15 cellular contexts compared by ENCODE assay signal in the genomic region with DNA sequence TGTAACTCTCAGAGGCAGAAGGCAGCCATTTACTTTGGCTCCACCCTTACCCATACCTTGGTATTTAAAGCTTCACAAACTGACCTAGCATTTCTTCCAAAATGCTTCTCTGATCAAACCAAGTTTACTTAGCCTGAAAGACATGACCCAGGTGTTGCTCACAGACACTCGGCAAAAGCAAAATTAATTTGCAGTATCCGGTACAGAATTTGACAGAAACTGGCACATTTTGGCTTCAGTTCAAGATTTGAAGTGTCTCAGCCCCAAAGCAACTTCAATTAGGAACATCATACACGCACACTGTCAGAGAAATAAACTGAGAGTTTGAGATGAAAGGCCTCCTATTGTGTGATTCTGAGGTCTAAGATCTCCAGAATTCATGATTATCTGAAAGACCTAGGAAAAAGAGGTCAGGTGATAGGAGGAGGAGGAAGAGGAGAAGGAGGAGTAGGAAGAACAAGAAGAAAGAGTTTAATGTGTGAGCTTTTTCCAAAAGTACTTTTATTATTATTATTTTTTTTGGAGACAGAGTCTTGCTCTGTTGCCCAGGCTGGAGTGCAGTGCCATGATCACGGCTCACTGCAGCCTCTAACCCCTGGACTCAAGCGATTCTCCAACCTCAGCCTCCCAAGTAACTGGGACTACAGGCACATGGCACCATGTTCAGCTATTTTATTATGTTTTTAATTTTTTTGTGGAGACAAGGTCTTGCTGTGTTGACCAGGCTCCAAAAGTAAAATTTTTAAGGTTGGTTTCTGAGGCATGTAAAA.
A peak's percentile ranks its signal among the peaks of the same experiment; 100 is the strongest.
DNase-seq lines count a peak whose midpoint lies in the region; ATAC-seq and TF ChIP-seq lines count a peak whose summit lies in the region.
"Had no signal": no experiment of that assay in that cellular context is flagged by ENCODE, and none has a peak within 500 bp of the region (broad histone marks: within the 10 kb centered on the region; RNA-seq: fewer than 3 reads in every experiment).

No MANE protein-coding gene starts in this region.

- ATAC-seq in WTC11 (no peak), GM21381 (IDR thresholded peaks at IDR 0.05; ENCODE audit: unreplicated experiment) (no peak)
- no peak for ATAC-seq in naive thymus-derived CD4-positive, alpha-beta T cell
- ATAC-seq: natural killer cell treated with Interleukin-12 subunit alpha and Interleukin-12 subunit beta and Interleukin-15 and Interleukin-18, amount 100 ng/mL, for 72 hours had no signal

- no peak for TF ChIP-seq POLR2A in tibial nerve (IDR thresholded peaks at IDR 0.05)

- peaks cover 42% of the 10 kb centered on the region for H3K36me3 Mint-ChIP-seq in activated naive CD4-positive, alpha-beta T cell treated with anti-CD3 and anti-CD28 coated beads, Interleukin-2, amount 10 ng/mL, durations not matched to agents 7 days and 5 days
- H3K36me3 Mint-ChIP-seq in WTC11, result no peaks in the 10 kb centered on the region
- peaks cover 0 to 15% (median 8%) of the 10 kb centered on the region in 5 donors for H3K36me3 Mint-ChIP-seq in naive thymus-derived CD4-positive, alpha-beta T cell
- H3K36me3 Mint-ChIP-seq in Calu3 (ENCODE audit: insufficient read depth, unreplicated experiment), result peaks cover 7% of the 10 kb centered on the region
- H3K36me3 Mint-ChIP-seq: natural killer cell treated with Interleukin-12 subunit alpha and Interleukin-12 subunit beta and Interleukin-15 and Interleukin-18, amount 100 ng/mL, for 72 hours had no signal

- H3K4me3 ChIP-seq in naive thymus-derived CD4-positive, alpha-beta T cell (ENCODE audit: low read length), result no peak overlapping the region
- H3K4me3 ChIP-seq in tibial nerve, result no peak overlapping the region
- H3K4me3 ChIP-seq: MG63, skin epidermis had no signal

- no peak for TF ChIP-seq EP300 in tibial nerve (IDR thresholded peaks at IDR 0.05)

- peaks cover 0 to 16% (median 0%) of the 10 kb centered on the region in 3 experiments for H3K36me3 ChIP-seq in naive thymus-derived CD4-positive, alpha-beta T cell (ENCODE audit: control insufficient read depth in 2 of 3, insufficient read depth in 3 of 3, low read length in 3 of 3)
- no peaks in the 10 kb centered on the region for H3K36me3 ChIP-seq in tibial nerve

- H3K4me1 ChIP-seq in naive thymus-derived CD4-positive, alpha-beta T cell (ENCODE audit: control insufficient read depth in 2 of 2, insufficient read depth in 2 of 2, low read length in 2 of 2), result peaks cover 0 to 41% of the 10 kb centered on the region in 2 donors
- peaks cover 0 to 99% (median 62%) of the 10 kb centered on the region in 4 donors for H3K4me1 ChIP-seq in tibial nerve

- no TSS peak for BruUV-seq in Calu3 (replicated peaks; lab: Mats Ljungman, UMichigan)

- H3K4me3 Mint-ChIP-seq in activated naive CD4-positive, alpha-beta T cell treated with anti-CD3 and anti-CD28 coated beads, Interleukin-2, amount 10 ng/mL, durations not matched to agents 7 days and 5 days, result no peak overlapping the region
- no peak overlapping the region for H3K4me3 Mint-ChIP-seq in WTC11
- H3K4me3 Mint-ChIP-seq in naive thymus-derived CD4-positive, alpha-beta T cell, result peak overlapping the region in 8 of 10 donors; percentile 7 to 73 (median 50)
- H3K4me3 Mint-ChIP-seq in Calu3 (ENCODE audit: low read depth, unreplicated experiment), result no peak overlapping the region
- H3K4me3 Mint-ChIP-seq: natural killer cell treated with Interleukin-12 subunit alpha and Interleukin-12 subunit beta and Interleukin-15 and Interleukin-18, amount 100 ng/mL, for 72 hours had no signal

- TF ChIP-seq CTCF in WTC11 (IDR thresholded peaks at IDR 0.05) (no peak), tibial nerve (IDR thresholded peaks at IDR 0.05) (no peak), Calu3 (IDR thresholded peaks at IDR 0.05; ENCODE audit: unreplicated experiment) (no peak)

- no peaks in the 10 kb centered on the region for H3K27me3 Mint-ChIP-seq in activated naive CD4-positive, alpha-beta T cell treated with anti-CD3 and anti-CD28 coated beads, Interleukin-2, amount 10 ng/mL, durations not matched to agents 7 days and 5 days
- H3K27me3 Mint-ChIP-seq in WTC11 (ENCODE audit: low read depth), result no peaks in the 10 kb centered on the region
- no peaks in the 10 kb centered on the region for H3K27me3 Mint-ChIP-seq in naive thymus-derived CD4-positive, alpha-beta T cell
- no peaks in the 10 kb centered on the region for H3K27me3 Mint-ChIP-seq in Calu3 (ENCODE audit: unreplicated experiment)
- H3K27me3 Mint-ChIP-seq: natural killer cell treated with Interleukin-12 subunit alpha and Interleukin-12 subunit beta and Interleukin-15 and Interleukin-18, amount 100 ng/mL, for 72 hours had no signal

- no peaks in the 10 kb centered on the region for H3K9me3 ChIP-seq in naive thymus-derived CD4-positive, alpha-beta T cell (ENCODE audit: control insufficient read depth in 2 of 3, low read length in 3 of 3)
- no peaks in the 10 kb centered on the region for H3K9me3 ChIP-seq in tibial nerve
- H3K9me3 ChIP-seq: MG63 had no signal

- CTCF ChIA-PET in activated naive CD4-positive, alpha-beta T cell treated with anti-CD3 and anti-CD28 coated beads, Interleukin-2, amount 10 ng/mL, durations not matched to agents 7 days and 5 days (lab: Charles Lee), result interaction anchor here (1.9 to 2.7 kb wide), 2 partner anchors 12 to 31 kb away, joined by 8 read pairs; no protein-coding TSS in a partner anchor
- CTCF ChIA-PET in WTC11 (lab: Charles Lee) (interaction anchor here (0.9 to 2.5 kb wide), 4 partner anchors 17 to 388 kb away, joined by 4 to 11 read pairs (median 7); no protein-coding TSS in a partner anchor), Calu3 (lab: Charles Lee) (interaction anchor here (0.6 kb wide), 1 partner anchor 9 kb away, joined by 4 read pairs; no protein-coding TSS in a partner anchor)
- CTCF ChIA-PET in naive thymus-derived CD4-positive, alpha-beta T cell (lab: Charles Lee), result interaction anchor here (1.0 kb wide), 1 partner anchor 10 kb away, joined by 3 read pairs; no protein-coding TSS in a partner anchor

- H3K9me3 Mint-ChIP-seq in activated naive CD4-positive, alpha-beta T cell treated with anti-CD3 and anti-CD28 coated beads, Interleukin-2, amount 10 ng/mL, durations not matched to agents 7 days and 5 days, result no peaks in the 10 kb centered on the region
- H3K9me3 Mint-ChIP-seq in WTC11 (no peaks in the 10 kb centered on the region), Calu3 (ENCODE audit: low read depth, unreplicated experiment) (no peaks in the 10 kb centered on the region)
- no peaks in the 10 kb centered on the region for H3K9me3 Mint-ChIP-seq in naive thymus-derived CD4-positive, alpha-beta T cell
- H3K9me3 Mint-ChIP-seq: natural killer cell treated with Interleukin-12 subunit alpha and Interleukin-12 subunit beta and Interleukin-15 and Interleukin-18, amount 100 ng/mL, for 72 hours had no signal

- H3K27ac ChIP-seq in naive thymus-derived CD4-positive, alpha-beta T cell (ENCODE audit: low read depth, low read length), result peak overlapping the region; percentile 40
- peak overlapping the region in 3 of 4 donors; percentile 4 to 92 (median 89) for H3K27ac ChIP-seq in tibial nerve

- no peak for DNase-seq in activated naive CD4-positive, alpha-beta T cell treated with anti-CD3 and anti-CD28 coated beads, Interleukin-2, amount 10 ng/mL, durations not matched to agents 7 days and 5 days
- DNase-seq in activated naive CD4-positive, alpha-beta T cell (lab: John Stamatoyannopoulos, UW), result no peak
- DNase-seq in WTC11 (ENCODE audit: low spot score), result no peak
- peak in 7 of 9 donors; percentile 10 to 45 (median 30) for DNase-seq in naive thymus-derived CD4-positive, alpha-beta T cell
- no peak for DNase-seq in tibial nerve (ENCODE audit: low spot score in 2 of 2)
- DNase-seq in Calu3, result no peak
- DNase-seq in effector CD8-positive, alpha-beta T cell (lab: John Stamatoyannopoulos, UW), result no peak
- DNase-seq: amniotic stem cell, DMS153, foreskin fibroblast, MG63, NCI-H446 treated with DMSO at 0.1 percent for 48 hours had no signal

- peak overlapping the region; percentile 21 for H3K27ac Mint-ChIP-seq in activated naive CD4-positive, alpha-beta T cell treated with anti-CD3 and anti-CD28 coated beads, Interleukin-2, amount 10 ng/mL, durations not matched to agents 7 days and 5 days
- H3K27ac Mint-ChIP-seq in WTC11 (peak overlapping the region; percentile 93), Calu3 (ENCODE audit: unreplicated experiment) (no peak overlapping the region)
- H3K27ac Mint-ChIP-seq in naive thymus-derived CD4-positive, alpha-beta T cell, result peak overlapping the region in 8 of 9 donors; percentile 14 to 93 (median 77)

- H3K27me3 ChIP-seq in naive thymus-derived CD4-positive, alpha-beta T cell (ENCODE audit: control insufficient read depth in 2 of 2, insufficient read depth in 2 of 2, low read length in 2 of 2), result no peaks in the 10 kb centered on the region
- H3K27me3 ChIP-seq in tibial nerve, result no peaks in the 10 kb centered on the region
- H3K27me3 ChIP-seq: MG63 had no signal

- intact Hi-C loops in naive thymus-derived CD4-positive, alpha-beta T cell (cut with micrococcal nuclease), result loop anchor here in 1 of 2 donors (2.0 to 10.0 kb wide), 3 partner anchors 37 to 213 kb away; no protein-coding TSS in a partner anchor
- intact Hi-C loops in Calu3 (cut with micrococcal nuclease; ENCODE audit: unreplicated experiment), result no loop called here

- 54 to 62% methylated on average over 5 of the region's 5 CpGs for WGBS in tibial nerve, 2 donors

- H3K4me1 Mint-ChIP-seq in activated naive CD4-positive, alpha-beta T cell treated with anti-CD3 and anti-CD28 coated beads, Interleukin-2, amount 10 ng/mL, durations not matched to agents 7 days and 5 days, result peaks cover 43% of the 10 kb centered on the region
- H3K4me1 Mint-ChIP-seq in WTC11 (peaks cover 89% of the 10 kb centered on the region), Calu3 (ENCODE audit: low read depth, unreplicated experiment) (peaks cover 30% of the 10 kb centered on the region)
- H3K4me1 Mint-ChIP-seq in naive thymus-derived CD4-positive, alpha-beta T cell, result peaks cover 36 to 91% (median 77%) of the 10 kb centered on the region in 7 donors

- POLR2A ChIA-PET in WTC11 (lab: Charles Lee), result no interaction called here
- POLR2A ChIA-PET in naive thymus-derived CD4-positive, alpha-beta T cell (lab: Charles Lee), result interaction anchor here (1.0 to 4.5 kb wide), 4 partner anchors 20 to 84 kb away, joined by 3 to 21 read pairs (median 6); no protein-coding TSS in a partner anchor

TF ChIP-seq in WTC11, 78 proteins besides CTCF, POLR2A, EP300 and RAD21:
- no peak for TF ChIP-seq MYBL2 (CRISPR knock-in tag; IDR thresholded peaks at IDR 0.05)
- TF ChIP-seq ZNF121 (CRISPR knock-in tag; IDR thresholded peaks at IDR 0.05), result peak; percentile 76; the same call in 1 of the 2 replicates

Comparison
In these comparisons a context has a peak if more than half of its experiments do, and no peak if none do; other contexts are left out.
1. DNase-seq: peak in naive thymus-derived CD4-positive, alpha-beta T cell (7 of 9); none in activated naive CD4-positive, alpha-beta T cell treated with anti-CD3 and anti-CD28 coated beads, Interleukin-2, amount 10 ng/mL, durations not matched to agents 7 days and 5 days (single experiment), activated naive CD4-positive, alpha-beta T cell (0 of 4), WTC11 (single experiment), tibial nerve (0 of 2), Calu3 (single experiment) and effector CD8-positive, alpha-beta T cell (single experiment).
2. H3K4me3 Mint-ChIP-seq: peak in naive thymus-derived CD4-positive, alpha-beta T cell (8 of 10); none in activated naive CD4-positive, alpha-beta T cell treated with anti-CD3 and anti-CD28 coated beads, Interleukin-2, amount 10 ng/mL, durations not matched to agents 7 days and 5 days (single experiment), WTC11 (single experiment) and Calu3 (single experiment).